ENCODE assay signal across 9 cellular contexts in genomic region chr18:23650963-23651927, GRCh38. TPM values are rescaled to one million over a fixed set of nuclear protein-coding genes. Genes with fewer than 3 reads are reported as not detected.
A peak's percentile ranks its signal among the peaks of the same experiment; 100 is the strongest.
DNase-seq lines count a peak whose midpoint lies in the region; ATAC-seq, FAIRE-seq and TF ChIP-seq lines count a peak whose summit lies in the region.
"Had no signal": no experiment of that assay in that cellular context is flagged by ENCODE, and none has a peak within 500 bp of the region (broad histone marks: within the 10 kb centered on the region; RNA-seq: fewer than 3 reads in every experiment).

No MANE protein-coding gene starts in this region.

- TF ChIP-seq CTCF in AG10803 (conservative IDR thresholded peaks at IDR 0.05; ENCODE audit: low read length) (no peak), bronchial epithelial cell (IDR thresholded peaks at IDR 0.05; ENCODE audit: insufficient read depth, low read length, severe bottlenecking) (no peak), lower lobe of right lung (IDR thresholded peaks at IDR 0.05) (no peak), ascending aorta (IDR thresholded peaks at IDR 0.05) (no peak)

- peaks cover 6 to 17% of the 10 kb centered on the region in 2 donors for H3K27me3 Mint-ChIP-seq in stimulated activated naive B cell treated with anti-CD40 and anti-IgM and Interleukin-4, amounts not matched to agents 10 μg/mL and 1 μg/mL and 100 μg/mL, for 72 hours

- peak; percentile 93 for DNase-seq in AG10803 (ENCODE audit: low read depth)
- peak; percentile 87 for DNase-seq in LHCN-M2 (ENCODE audit: low read depth)
- peak; percentile 94 for DNase-seq in bronchial epithelial cell (ENCODE audit: low read depth)
- no peak for DNase-seq in lower lobe of right lung
- no peak for DNase-seq in stimulated activated naive B cell treated with anti-CD40 and anti-IgM and Interleukin-4, amounts not matched to agents 10 μg/mL and 1 μg/mL and 100 μg/mL, for 72 hours
- no peak for DNase-seq in ascending aorta (ENCODE audit: low spot score in 2 of 2)
- DNase-seq in ureter (ENCODE audit: low spot score): no peak
- DNase-seq: activated naive CD4-positive, alpha-beta T cell treated with Interleukin-2 at 50 U/mL for 16 hours had no signal

- intact Hi-C loops in lower lobe of right lung (cut with DNase I) (no loop called here), ascending aorta (cut with DNase I) (no loop called here)

- H3K27me3 ChIP-seq in bronchial epithelial cell (ENCODE audit: control insufficient read depth, insufficient read depth, low read length): no peaks in the 10 kb centered on the region
- no peaks in the 10 kb centered on the region for H3K27me3 ChIP-seq in lower lobe of right lung (ENCODE audit: low read depth)
- no peaks in the 10 kb centered on the region for H3K27me3 ChIP-seq in ascending aorta

- FAIRE-seq in bronchial epithelial cell (lab: Jason Lieb, UNC): peak; percentile 68

- no peaks in the 10 kb centered on the region for H3K36me3 Mint-ChIP-seq in stimulated activated naive B cell treated with anti-CD40 and anti-IgM and Interleukin-4, amounts not matched to agents 10 μg/mL and 1 μg/mL and 100 μg/mL, for 72 hours

- ATAC-seq in lower lobe of right lung (peak; percentile 90 to 95), HG02610 (IDR thresholded peaks at IDR 0.05; ENCODE audit: unreplicated experiment) (no peak)
- ATAC-seq in stimulated activated naive B cell treated with anti-CD40 and anti-IgM and Interleukin-4, amounts not matched to agents 10 μg/mL and 1 μg/mL and 100 μg/mL, for 72 hours (replicated peaks): no peak

- H3K36me3 ChIP-seq in bronchial epithelial cell (ENCODE audit: control insufficient read depth, insufficient read depth, low read length) (peaks cover 2% of the 10 kb centered on the region), lower lobe of right lung (no peaks in the 10 kb centered on the region), ascending aorta (no peaks in the 10 kb centered on the region)

- H3K4me3 Mint-ChIP-seq in stimulated activated naive B cell treated with anti-CD40 and anti-IgM and Interleukin-4, amounts not matched to agents 10 μg/mL and 1 μg/mL and 100 μg/mL, for 72 hours: no peak overlapping the region

- H3K4me1 ChIP-seq in lower lobe of right lung (peaks cover 22% of the 10 kb centered on the region), ascending aorta (no peaks in the 10 kb centered on the region)

- H3K27ac Mint-ChIP-seq in stimulated activated naive B cell treated with anti-CD40 and anti-IgM and Interleukin-4, amounts not matched to agents 10 μg/mL and 1 μg/mL and 100 μg/mL, for 72 hours: no peak overlapping the region

- H3K9me3 ChIP-seq in lower lobe of right lung: no peaks in the 10 kb centered on the region
- no peaks in the 10 kb centered on the region for H3K9me3 ChIP-seq in ascending aorta

- H3K4me3 ChIP-seq in AG10803 (ENCODE audit: low read length) (no peak overlapping the region), bronchial epithelial cell (ENCODE audit: low read depth, low read length) (no peak overlapping the region), lower lobe of right lung (no peak overlapping the region), ascending aorta (no peak overlapping the region)

- no peaks in the 10 kb centered on the region for H3K9me3 Mint-ChIP-seq in stimulated activated naive B cell treated with anti-CD40 and anti-IgM and Interleukin-4, amounts not matched to agents 10 μg/mL and 1 μg/mL and 100 μg/mL, for 72 hours

- H3K27ac ChIP-seq in lower lobe of right lung (peak overlapping the region; percentile 66), ascending aorta (no peak overlapping the region)

- no peaks in the 10 kb centered on the region for H3K4me1 Mint-ChIP-seq in stimulated activated naive B cell treated with anti-CD40 and anti-IgM and Interleukin-4, amounts not matched to agents 10 μg/mL and 1 μg/mL and 100 μg/mL, for 72 hours

RNA-seq across cellular contexts. Expression of gene ANKRD29, which starts 11.5 kb away (rescaled TPM):
- 5.8 and 7.1 TPM in 2 replicates for total RNA-seq in LHCN-M2 (2014; rRNA removed)
- 1.4 TPM for polyA plus RNA-seq in LHCN-M2 (2012)
- 14.0 and 15.0 TPM in 2 replicates for total RNA-seq in bronchial epithelial cell
- 56.5 TPM for total RNA-seq in lower lobe of right lung
- 118 TPM for total RNA-seq in ascending aorta
- total RNA-seq in ureter: 8.0 TPM

RNA-seq across cellular contexts. Expression of gene LAMA3, which starts 38.0 kb away (rescaled TPM):
- 3.3 and 4.2 TPM in 2 replicates for total RNA-seq in LHCN-M2 (2014; rRNA removed)
- polyA plus RNA-seq in LHCN-M2 (2012): 1.6 TPM
- total RNA-seq in bronchial epithelial cell: 381 and 531 TPM in 2 replicates
- total RNA-seq in lower lobe of right lung: 89.1 TPM
- total RNA-seq in ascending aorta: 27.2 TPM
- 28.7 TPM for total RNA-seq in ureter

Comparison
In these comparisons a context has a peak if more than half of its experiments do, and no peak if none do; other contexts are left out.
1. DNase-seq: peak in AG10803 (single experiment), LHCN-M2 (single experiment) and bronchial epithelial cell (single experiment); none in lower lobe of right lung (single experiment), stimulated activated naive B cell treated with anti-CD40 and anti-IgM and Interleukin-4, amounts not matched to agents 10 μg/mL and 1 μg/mL and 100 μg/mL, for 72 hours (single experiment), ascending aorta (0 of 2) and ureter (single experiment).
2. ATAC-seq: peak in lower lobe of right lung (2 of 2); none in stimulated activated naive B cell treated with anti-CD40 and anti-IgM and Interleukin-4, amounts not matched to agents 10 μg/mL and 1 μg/mL and 100 μg/mL, for 72 hours (0 of 2) and HG02610 (single experiment).